Comparison of ENCODE assay signal across 22 cellular contexts in genomic region chr11:56883590-56883989, GRCh38.
DNase-seq lines count a peak whose midpoint lies in the region; ATAC-seq, FAIRE-seq and TF ChIP-seq lines count a peak whose summit lies in the region.
"Had no signal": no experiment of that assay in that cellular context is flagged by ENCODE, and none has a peak within 500 bp of the region (broad histone marks: within the 10 kb centered on the region; RNA-seq: fewer than 3 reads in every experiment).

No MANE protein-coding gene starts in this region.

- CTCF ChIA-PET in HepG2 (lab: Yijun Ruan, JAX; ENCODE audit: low intra/inter-chr PET ratio, low total read pairs): no interaction called here

- no peaks in the 10 kb centered on the region for H3K79me2 ChIP-seq in HepG2 (ENCODE audit: insufficient read depth, low read length)

- TF ChIP-seq POLR2A in HepG2 (IDR thresholded peaks at IDR 0.05; ENCODE audit: insufficient read depth in 1 of 2, low read depth in 2 of 2, low read length in 2 of 2) (no peak), right lobe of liver (IDR thresholded peaks at IDR 0.05) (no peak), transverse colon (IDR thresholded peaks at IDR 0.05) (no peak)

- H2AFZ ChIP-seq in HepG2 (ENCODE audit: low read length): no peak overlapping the region
- H2AFZ ChIP-seq: GM23338 had no signal

- H3K4me1 ChIP-seq in HepG2 (ENCODE audit: insufficient read depth, low read length) (peaks cover 20% of the 10 kb centered on the region), right lobe of liver (peaks cover 0 to 3% (median 0%) of the 10 kb centered on the region in 4 donors), mucosa of rectum (ENCODE audit: control insufficient read depth in 2 of 2, insufficient read depth in 2 of 2, low read length in 2 of 2) (peaks cover 3 to 14% of the 10 kb centered on the region in 2 donors), transverse colon (peaks cover 3 to 29% (median 11%) of the 10 kb centered on the region in 4 donors)
- H3K4me1 ChIP-seq: BE2C; BLaER1 treated with 17β-estradiol and CSF1 and Interleukin-3, amounts not matched to agents 10 nM and 100 nM had no signal

- TF ChIP-seq CTCF in HepG2 (CRISPR knock-in tag; IDR thresholded peaks at IDR 0.05): no peak
- TF ChIP-seq CTCF in right lobe of liver (IDR thresholded peaks at IDR 0.05): no peak
- TF ChIP-seq CTCF in transverse colon (IDR thresholded peaks at IDR 0.05): no peak

- no TSS peak for BruUV-seq in HepG2 (replicated peaks; lab: Mats Ljungman, UMichigan)

- no peak for ATAC-seq in HepG2
- no peak for ATAC-seq in right lobe of liver
- ATAC-seq: GM23338, HCT116 had no signal

- TF ChIP-seq EP300 in HepG2 (IDR thresholded peaks at IDR 0.05; ENCODE audit: low read depth in 2 of 2, low read length in 2 of 2) (no peak), HepG2 (CRISPR knock-in tag; IDR thresholded peaks at IDR 0.05; ENCODE audit: borderline replicate concordance) (no peak), transverse colon (IDR thresholded peaks at IDR 0.05; ENCODE audit: low read depth) (no peak)

- DNase-seq in HepG2 (ENCODE audit: low spot score): no peak
- DNase-seq in right lobe of liver: no peak
- no peak for DNase-seq in transverse colon
- no peak for DNase-seq in iPS-NIHi7 (ENCODE audit: extremely low spot score)
- no peak for DNase-seq in stimulated activated CD4-positive, alpha-beta T cell treated with anti-CD3 and anti-CD28 coated beads, Interleukin-2, amount 100 ng/mL, for 48 hours
- DNase-seq: ACHN; AML-193; BE2C; CD4-positive, alpha-beta T cell; CD8-positive, alpha-beta memory T cell; DMS53; DMS79 treated with DMSO at 0.1 percent for 48 hours; GF-D8; H9 had no signal

- 11% methylated on average over 3 of the region's 3 CpGs for WGBS in HepG2 (ENCODE audit: low lambda C conversion rate)
- WGBS in right lobe of liver (ENCODE audit: insufficient coverage, low coverage, low lambda C conversion rate, missing lambda C conversion rate): 61% methylated on average over 2 of the region's 3 CpGs
- 67 to 79% methylated on average over 1 to 3 of the region's 3 CpGs for WGBS in transverse colon (ENCODE audit: low coverage in 1 of 2), 2 donors

- no peaks in the 10 kb centered on the region for H4K20me1 ChIP-seq in HepG2 (ENCODE audit: insufficient read depth, low read length)
- H4K20me1 ChIP-seq: BLaER1 treated with 17β-estradiol and CSF1 and Interleukin-3, amounts not matched to agents 10 nM and 100 nM had no signal

- no peak for TF ChIP-seq RAD21 in HepG2 (CRISPR knock-in tag; IDR thresholded peaks at IDR 0.05)

- H3K9me3 ChIP-seq in HepG2 (ENCODE audit: low read length): no peaks in the 10 kb centered on the region
- no peaks in the 10 kb centered on the region for H3K9me3 ChIP-seq in right lobe of liver
- no peaks in the 10 kb centered on the region for H3K9me3 ChIP-seq in mucosa of rectum (ENCODE audit: control insufficient read depth in 2 of 2, low read length in 2 of 2)
- H3K9me3 ChIP-seq in transverse colon: no peaks in the 10 kb centered on the region
- H3K9me3 ChIP-seq: BE2C; BLaER1 treated with 17β-estradiol and CSF1 and Interleukin-3, amounts not matched to agents 10 nM and 100 nM had no signal

- in situ Hi-C loops in HepG2 (cut with HindIII; ENCODE audit: extremely low pct_ligation_motif_present, low pct_unique_long_range_greater_than_20kb): no loop called here
- in situ Hi-C loops in transverse colon (cut with MboI; ENCODE audit: low pct_ligation_motif_present in 1 of 4, low pct_unique_long_range_greater_than_20kb in 1 of 4, low sequenced_read_pairs in 3 of 4): no loop called here

- H3K27ac ChIP-seq in HepG2 (ENCODE audit: extremely low read length, insufficient read depth, low read length): no peak overlapping the region
- no peak overlapping the region for H3K27ac ChIP-seq in right lobe of liver
- peak overlapping the region; percentile 77 to 79 for H3K27ac ChIP-seq in mucosa of rectum (ENCODE audit: low read depth in 2 of 2, low read length in 2 of 2)
- peak overlapping the region in 3 of 4 donors; percentile 71 to 80 (median 76) for H3K27ac ChIP-seq in transverse colon
- H3K27ac ChIP-seq: 22Rv1; BLaER1 treated with 17β-estradiol and CSF1 and Interleukin-3, amounts not matched to agents 10 nM and 100 nM had no signal

- H3K27me3 ChIP-seq in HepG2 (ENCODE audit: control insufficient read depth in 1 of 2, insufficient read depth in 2 of 2, low read length in 2 of 2) (no peaks in the 10 kb centered on the region), right lobe of liver (no peaks in the 10 kb centered on the region), mucosa of rectum (ENCODE audit: control insufficient read depth in 2 of 2, insufficient read depth in 2 of 2, low read length in 2 of 2) (no peaks in the 10 kb centered on the region), transverse colon (no peaks in the 10 kb centered on the region)
- H3K27me3 ChIP-seq: BE2C; BLaER1 treated with 17β-estradiol and CSF1 and Interleukin-3, amounts not matched to agents 10 nM and 100 nM had no signal

- POLR2A ChIA-PET in HepG2 (lab: Yijun Ruan, JAX): no interaction called here

- H3K4me2 ChIP-seq in HepG2 (ENCODE audit: low read depth, low read length): no peak overlapping the region
- H3K4me2 ChIP-seq: BLaER1 treated with 17β-estradiol and CSF1 and Interleukin-3, amounts not matched to agents 10 nM and 100 nM; GM23338 had no signal

- no peak overlapping the region for H3K9ac ChIP-seq in HepG2 (ENCODE audit: insufficient read depth, low read depth, low read length)
- H3K9ac ChIP-seq in mucosa of rectum (ENCODE audit: low read depth in 1 of 2, low read length in 2 of 2): no peak overlapping the region
- H3K9ac ChIP-seq: BLaER1 treated with 17β-estradiol and CSF1 and Interleukin-3, amounts not matched to agents 10 nM and 100 nM had no signal

- intact Hi-C loops in HepG2 (cut with micrococcal nuclease; ENCODE audit: unreplicated experiment) (no loop called here), right lobe of liver (cut with DNase I) (no loop called here), transverse colon (cut with DNase I; ENCODE audit: low total_unique reads) (no loop called here)

- H3K36me3 ChIP-seq in HepG2 (replicated peaks in 1 of 2; ENCODE audit: control insufficient read depth in 1 of 2, insufficient read depth in 2 of 2, low read length in 2 of 2) (no peaks in the 10 kb centered on the region), right lobe of liver (no peaks in the 10 kb centered on the region), mucosa of rectum (ENCODE audit: control insufficient read depth in 2 of 2, insufficient read depth in 2 of 2, low read length in 2 of 2) (no peaks in the 10 kb centered on the region), transverse colon (no peaks in the 10 kb centered on the region)
- H3K36me3 ChIP-seq: BE2C; BLaER1 treated with 17β-estradiol and CSF1 and Interleukin-3, amounts not matched to agents 10 nM and 100 nM had no signal

- FAIRE-seq in HepG2 (lab: Jason Lieb, UNC): no peak
- FAIRE-seq: A204.1, GM12891, GM18507 had no signal

- H3K4me3 ChIP-seq in HepG2 (replicated peaks in 1 of 3; ENCODE audit: insufficient read depth in 1 of 3, low read depth in 2 of 3, low read length in 3 of 3) (no peak overlapping the region), right lobe of liver (no peak overlapping the region), mucosa of rectum (ENCODE audit: low read length in 2 of 2) (no peak overlapping the region), transverse colon (no peak overlapping the region)
- H3K4me3 ChIP-seq: BLaER1 treated with 17β-estradiol and CSF1 and Interleukin-3, amounts not matched to agents 10 nM and 100 nM; GM23338 had no signal

TF ChIP-seq in HepG2, 621 proteins besides CTCF, POLR2A, EP300 and RAD21:
- TF ChIP-seq ZNF703 (CRISPR knock-in tag; IDR thresholded peaks at IDR 0.05; ENCODE audit: borderline replicate concordance) (no peak), SAP130 (CRISPR knock-in tag; IDR thresholded peaks at IDR 0.05; ENCODE audit: low read depth) (no peak), AHR (CRISPR knock-in tag; IDR thresholded peaks at IDR 0.05) (no peak), MAFK (conservative IDR thresholded peaks at IDR 0.05 in 1 of 2, IDR thresholded peaks at IDR 0.05 in 1 of 2; ENCODE audit: low read length in 2 of 2) (peak; percentile 24 to 71; a peak in 3 of 4 replicates), ZBED4 (CRISPR knock-in tag; IDR thresholded peaks at IDR 0.05; ENCODE audit: borderline replicate concordance) (no peak), SAFB2 (CRISPR knock-in tag; IDR thresholded peaks at IDR 0.05; ENCODE audit: borderline replicate concordance, low read depth) (no peak)

Comparison
In these comparisons a context has a peak if more than half of its experiments do, and no peak if none do; other contexts are left out.
1. H3K27ac ChIP-seq: peak in mucosa of rectum (2 of 2) and transverse colon (3 of 4); none in HepG2 (single experiment) and right lobe of liver (0 of 3).